ENCODE assay signal across 12 cellular contexts in genomic region chr20:41167481-41168253, GRCh38. TPM values are rescaled to one million over a fixed set of nuclear protein-coding genes. Genes with fewer than 3 reads are reported as not detected.
DNase-seq lines count a peak whose midpoint lies in the region; ATAC-seq, FAIRE-seq and TF ChIP-seq lines count a peak whose summit lies in the region.
"Had no signal": no experiment of that assay in that cellular context is flagged by ENCODE, and none has a peak within 500 bp of the region (broad histone marks: within the 10 kb centered on the region; RNA-seq: fewer than 3 reads in every experiment).

No MANE protein-coding gene starts in this region.

- H3K4me1 Mint-ChIP-seq in H9 (no peaks in the 10 kb centered on the region), progenitor cell of endocrine pancreas (ENCODE audit: low read depth) (no peaks in the 10 kb centered on the region)
- peaks cover 26% of the 10 kb centered on the region for H3K4me1 Mint-ChIP-seq in activated T-helper 1 cell treated with anti-CD3 and anti-CD28 coated beads, Interleukin-12 subunit alpha, Interleukin-12 subunit beta, Interleukin-2, Interleukin-4 antibody, amounts not matched to agents 30 ng/mL and 10 ng/mL and 1 ng/mL, durations not matched to agents 14 hours and 24 hours and 36 hours (ENCODE audit: low read depth)
- H3K4me1 Mint-ChIP-seq: mesothelial cell of epicardium had no signal

- no peak overlapping the region for H2AK5ac ChIP-seq in H9 (ENCODE audit: insufficient read length, low read length)

- no CpG with 5 or more reads among the region's 11 CpGs for WGBS in H9 (ENCODE audit: extremely low coverage, insufficient read length, low lambda C conversion rate)

- no peak for ATAC-seq in HG02763 (IDR thresholded peaks at IDR 0.05; ENCODE audit: unreplicated experiment)

- H2BK120ac ChIP-seq in H9 (ENCODE audit: low read depth, low read length, poor library complexity, severe bottlenecking), result no peak overlapping the region

- TF ChIP-seq CTCF in H9 (conservative IDR thresholded peaks at IDR 0.05), result no peak
- TF ChIP-seq CTCF in progenitor cell of endocrine pancreas (IDR thresholded peaks at IDR 0.05; ENCODE audit: unreplicated experiment), result no peak

- FAIRE-seq in urothelium cell line (lab: Jason Lieb, UNC), result no peak
- FAIRE-seq: colon, RCC 7860 had no signal

- intact Hi-C loops in activated T-helper 1 cell treated with anti-CD3 and anti-CD28 coated beads, Interleukin-12 subunit alpha, Interleukin-12 subunit beta, Interleukin-2, Interleukin-4 antibody, amounts not matched to agents 30 ng/mL and 10 ng/mL and 1 ng/mL, durations not matched to agents 14 hours and 24 hours and 36 hours (cut with micrococcal nuclease), result no loop called here

- no peaks in the 10 kb centered on the region for H3K27me3 ChIP-seq in H9 (ENCODE audit: insufficient read depth, low read length)

- H3K27me3 Mint-ChIP-seq in H9 (ENCODE audit: low read depth), result no peaks in the 10 kb centered on the region
- H3K27me3 Mint-ChIP-seq in activated T-helper 1 cell treated with anti-CD3 and anti-CD28 coated beads, Interleukin-12 subunit alpha, Interleukin-12 subunit beta, Interleukin-2, Interleukin-4 antibody, amounts not matched to agents 30 ng/mL and 10 ng/mL and 1 ng/mL, durations not matched to agents 14 hours and 24 hours and 36 hours (ENCODE audit: insufficient read depth), result no peaks in the 10 kb centered on the region
- no peaks in the 10 kb centered on the region for H3K27me3 Mint-ChIP-seq in progenitor cell of endocrine pancreas

- H3K27ac Mint-ChIP-seq in H9 (peak overlapping the region in 2 of 3 experiments; percentile 14 to 37; a peak in 2 of 7 replicates), progenitor cell of endocrine pancreas (peak overlapping the region; percentile 7)
- H3K27ac Mint-ChIP-seq in activated T-helper 1 cell treated with anti-CD3 and anti-CD28 coated beads, Interleukin-12 subunit alpha, Interleukin-12 subunit beta, Interleukin-2, Interleukin-4 antibody, amounts not matched to agents 30 ng/mL and 10 ng/mL and 1 ng/mL, durations not matched to agents 14 hours and 24 hours and 36 hours, result peak overlapping the region; percentile 75
- H3K27ac Mint-ChIP-seq: mesothelial cell of epicardium had no signal

- H4K5ac ChIP-seq in H9 (ENCODE audit: insufficient read length, low read depth, low read length), result no peak overlapping the region

- H2BK15ac ChIP-seq in H9 (ENCODE audit: low read depth, low read length), result no peak overlapping the region

- no peak overlapping the region for H3K56ac ChIP-seq in H9 (ENCODE audit: insufficient read length, low read depth, low read length)

- H3K27ac ChIP-seq in H9 (ENCODE audit: insufficient read length, low read depth, low read length), result no peak overlapping the region

- no peaks in the 10 kb centered on the region for H3K9me3 Mint-ChIP-seq in H9
- H3K9me3 Mint-ChIP-seq in activated T-helper 1 cell treated with anti-CD3 and anti-CD28 coated beads, Interleukin-12 subunit alpha, Interleukin-12 subunit beta, Interleukin-2, Interleukin-4 antibody, amounts not matched to agents 30 ng/mL and 10 ng/mL and 1 ng/mL, durations not matched to agents 14 hours and 24 hours and 36 hours, result no peaks in the 10 kb centered on the region
- H3K9me3 Mint-ChIP-seq in progenitor cell of endocrine pancreas (ENCODE audit: low read depth), result no peaks in the 10 kb centered on the region
- H3K9me3 Mint-ChIP-seq: mesothelial cell of epicardium had no signal

- H4K8ac ChIP-seq in H9 (replicated peaks; ENCODE audit: insufficient read length, low read depth, low read length), result no peak overlapping the region

- no peak overlapping the region for H3K4ac ChIP-seq in H9 (ENCODE audit: low read depth, low read length)

- no peaks in the 10 kb centered on the region for H3K4me1 ChIP-seq in H9 (ENCODE audit: insufficient read depth, low read length)

- H3K4me3 Mint-ChIP-seq in H9, result no peak overlapping the region
- H3K4me3 Mint-ChIP-seq in activated T-helper 1 cell treated with anti-CD3 and anti-CD28 coated beads, Interleukin-12 subunit alpha, Interleukin-12 subunit beta, Interleukin-2, Interleukin-4 antibody, amounts not matched to agents 30 ng/mL and 10 ng/mL and 1 ng/mL, durations not matched to agents 14 hours and 24 hours and 36 hours, result no peak overlapping the region
- H3K4me3 Mint-ChIP-seq in progenitor cell of endocrine pancreas (ENCODE audit: low read depth), result no peak overlapping the region
- H3K4me3 Mint-ChIP-seq: mesothelial cell of epicardium had no signal

- no peak overlapping the region for H2BK20ac ChIP-seq in H9 (ENCODE audit: low read depth, low read length, poor library complexity, severe bottlenecking)

- no peak overlapping the region for H2AFZ ChIP-seq in H9 (ENCODE audit: low read length)

- no peak overlapping the region for H2BK12ac ChIP-seq in H9 (ENCODE audit: insufficient read length, low read depth, low read length)

- H3K79me1 ChIP-seq in H9 (ENCODE audit: insufficient read depth, low read depth, low read length, poor library complexity, severe bottlenecking), result no peaks in the 10 kb centered on the region

- no peak overlapping the region for H3K18ac ChIP-seq in H9 (ENCODE audit: insufficient read length, low read depth, low read length)

- H3K4me2 ChIP-seq in H9 (ENCODE audit: insufficient read depth, insufficient read length, low read length), result no peak overlapping the region

- no peak overlapping the region for H4K91ac ChIP-seq in H9 (ENCODE audit: insufficient read length, low read depth, low read length)

- H2BK5ac ChIP-seq in H9 (ENCODE audit: insufficient read length, low read length), result no peak overlapping the region

- no peaks in the 10 kb centered on the region for H4K20me1 ChIP-seq in H9 (ENCODE audit: control insufficient read depth, insufficient read depth, insufficient read length)

- no peak overlapping the region for H3K23ac ChIP-seq in H9 (ENCODE audit: insufficient read length, low read depth, low read length)

- peak; percentile 55 for DNase-seq in activated CD8-positive, alpha-beta memory T cell treated with anti-CD3 and anti-CD28 coated beads for 24 hours
- DNase-seq in activated CD8-positive, alpha-beta memory T cell treated with anti-CD3 and anti-CD28 coated beads, Interleukin-2, amount 50 U/mL, for 48 hours, result no peak
- DNase-seq in H9 (no peak), progenitor cell of endocrine pancreas (ENCODE audit: low spot score, unreplicated experiment) (no peak), SK-N-DZ (ENCODE audit: low spot score) (no peak), urothelium cell line (ENCODE audit: low spot score) (no peak)
- DNase-seq in activated T-helper 1 cell treated with anti-CD3 and anti-CD28 coated beads, Interleukin-12 subunit alpha, Interleukin-12 subunit beta, Interleukin-2, Interleukin-4 antibody, amounts not matched to agents 30 ng/mL and 10 ng/mL and 1 ng/mL, durations not matched to agents 14 hours and 24 hours and 36 hours (ENCODE audit: low spot score), result no peak
- DNase-seq: NCI-H1694 had no signal

- H3K36me3 Mint-ChIP-seq in H9 (ENCODE audit: insufficient read depth in 1 of 3, low read depth in 3 of 3) (peaks cover 63 to 96% (median 93%) of the 10 kb centered on the region in 3 experiments), progenitor cell of endocrine pancreas (ENCODE audit: insufficient read depth) (peaks cover 29% of the 10 kb centered on the region)
- H3K36me3 Mint-ChIP-seq in activated T-helper 1 cell treated with anti-CD3 and anti-CD28 coated beads, Interleukin-12 subunit alpha, Interleukin-12 subunit beta, Interleukin-2, Interleukin-4 antibody, amounts not matched to agents 30 ng/mL and 10 ng/mL and 1 ng/mL, durations not matched to agents 14 hours and 24 hours and 36 hours (ENCODE audit: low read depth), result peaks cover 72% of the 10 kb centered on the region

- no peaks in the 10 kb centered on the region for H3K23me2 ChIP-seq in H9 (ENCODE audit: insufficient read length, low read depth, low read length, poor library complexity, severe bottlenecking)

- no peak overlapping the region for H3K14ac ChIP-seq in H9 (ENCODE audit: insufficient read depth, low read length)

- no peaks in the 10 kb centered on the region for H3K9me3 ChIP-seq in H9 (ENCODE audit: control insufficient read depth, low read depth, low read length)

- no peak overlapping the region for H3T11ph ChIP-seq in H9 (ENCODE audit: low read length)

- H3K9ac ChIP-seq in H9 (ENCODE audit: extremely low read depth, insufficient read length, low read length), result no peak overlapping the region

- H3K79me2 ChIP-seq in H9 (ENCODE audit: insufficient read depth, low read length), result no peaks in the 10 kb centered on the region

RNA-seq across cellular contexts. Expression of gene PLCG1, which starts 30.3 kb away (rescaled TPM):
- total RNA-seq in H9 (2021), result 161 and 171 TPM in 2 replicates
- total RNA-seq in activated T-helper 1 cell treated with anti-CD3 and anti-CD28 coated beads, Interleukin-12 subunit alpha, Interleukin-12 subunit beta, Interleukin-2, Interleukin-4 antibody, amounts not matched to agents 30 ng/mL and 10 ng/mL and 1 ng/mL, durations not matched to agents 14 hours and 24 hours and 36 hours, result 203 and 205 TPM in 2 replicates
- 391 and 395 TPM in 2 replicates for total RNA-seq in progenitor cell of endocrine pancreas
- 137 and 176 TPM in 2 replicates for polyA plus RNA-seq in SK-N-DZ (2014; cell fraction: cytosol; rRNA removed)
- polyA plus RNA-seq in SK-N-DZ (2014; cell fraction: nucleus; rRNA removed), result 1,191 and 1,360 TPM in 2 replicates

Comparison
In these comparisons a context has a peak if more than half of its experiments do, and no peak if none do; other contexts are left out.
1. H3K27ac Mint-ChIP-seq: peak in every context shown above with its lines; median percentile 75 in activated T-helper 1 cell treated with anti-CD3 and anti-CD28 coated beads, Interleukin-12 subunit alpha, Interleukin-12 subunit beta, Interleukin-2, Interleukin-4 antibody, amounts not matched to agents 30 ng/mL and 10 ng/mL and 1 ng/mL, durations not matched to agents 14 hours and 24 hours and 36 hours; 26 in H9; 7 in progenitor cell of endocrine pancreas.